In genomic region chrX:30713061-30713525, GRCh38 we compare ENCODE assay signal across 7 cellular contexts. TPM values are rescaled to one million over a fixed set of nuclear protein-coding genes. Genes with fewer than 3 reads are reported as not detected.
DNase-seq lines count a peak whose midpoint lies in the region; ATAC-seq and TF ChIP-seq lines count a peak whose summit lies in the region.

No MANE protein-coding gene starts in this region.

- H3K9me3 ChIP-seq in SJSA1 (replicated peaks) (no peaks in the 10 kb centered on the region), hepatocyte (ENCODE audit: low read depth) (no peaks in the 10 kb centered on the region)

- no peak overlapping the region for H2AFZ ChIP-seq in hepatocyte

- no peaks in the 10 kb centered on the region for H3K9me2 ChIP-seq in hepatocyte (replicated peaks; ENCODE audit: insufficient read depth)

- H3K27ac ChIP-seq in SJSA1: no peak overlapping the region
- H3K27ac ChIP-seq in hepatocyte: no peak overlapping the region

- no peaks in the 10 kb centered on the region for H3K79me2 ChIP-seq in hepatocyte

- 52% methylated on average over 5 of the region's 5 CpGs for WGBS in hepatocyte (ENCODE audit: low lambda C conversion rate, missing lambda C conversion rate)

- H3K4me2 ChIP-seq in hepatocyte: no peak overlapping the region

- peak; percentile 98 for ATAC-seq in GM21576 (IDR thresholded peaks at IDR 0.05; ENCODE audit: unreplicated experiment)

- H3K27me3 ChIP-seq in SJSA1 (replicated peaks) (no peaks in the 10 kb centered on the region), hepatocyte (no peaks in the 10 kb centered on the region)

- H3K4me3 ChIP-seq in GM12864 (ENCODE audit: low read depth, low read length) (no peak overlapping the region), SJSA1 (no peak overlapping the region), hepatocyte (no peak overlapping the region)

- H3K36me3 ChIP-seq in SJSA1 (no peaks in the 10 kb centered on the region), hepatocyte (replicated peaks; ENCODE audit: insufficient read depth, low read depth) (no peaks in the 10 kb centered on the region)

- H3K4me1 ChIP-seq in SJSA1 (replicated peaks): no peaks in the 10 kb centered on the region
- no peaks in the 10 kb centered on the region for H3K4me1 ChIP-seq in hepatocyte (ENCODE audit: insufficient read depth)

- H4K20me1 ChIP-seq in hepatocyte (ENCODE audit: insufficient read depth, poor library complexity, severe bottlenecking): no peaks in the 10 kb centered on the region

- peak; percentile 58 for DNase-seq in GM12864 (ENCODE audit: low read depth)
- DNase-seq in HT1080 (ENCODE audit: low read depth): peak; percentile 25
- DNase-seq in SJSA1 (ENCODE audit: low read depth in 1 of 2, low spot score in 2 of 2): peak; percentile 6 to 37
- DNase-seq in activated naive CD8-positive, alpha-beta T cell treated with anti-CD3 and anti-CD28 coated beads, Interleukin-2, amount 50 U/mL, for 16 hours (ENCODE audit: low read depth, low spot score): peak; percentile 1
- peak; percentile 71 for DNase-seq in hepatocyte (ENCODE audit: low spot score)
- peak; percentile 9 to 17 for DNase-seq in stimulated activated CD4-positive, alpha-beta T cell treated with anti-CD3 and anti-CD28 coated beads, Interleukin-1b, Interleukin-23, amount 100 ng/mL, for 4 hours (ENCODE audit: low read depth in 2 of 2)

- TF ChIP-seq CTCF in GM12864 (IDR thresholded peaks at IDR 0.05; ENCODE audit: low read depth, low read length, missing control alignments) (peak; percentile 35), hepatocyte (IDR thresholded peaks at IDR 0.05; ENCODE audit: poor library complexity) (peak; percentile 56)

RNA-seq across cellular contexts. Expression of gene GK, which starts 59.9 kb away (rescaled TPM):
- 5.6 and 7.8 TPM in 2 replicates for total RNA-seq in HT1080 (2014; rRNA removed; shearing (Covaris generic))
- 4.7 and 4.8 TPM in 2 replicates for polyA plus RNA-seq in HT1080 (2015; cell fraction: cytosol; rRNA removed)
- 11.2 and 18.2 TPM in 2 replicates for polyA plus RNA-seq in HT1080 (2015; cell fraction: nucleus; rRNA removed)
- 5.4 and 7.2 TPM in 2 replicates for total RNA-seq in SJSA1 (2014; rRNA removed; shearing (Covaris generic))
- total RNA-seq in hepatocyte: 29.9 and 30.3 TPM in 2 replicates
- 14.4 and 18.5 TPM in 2 replicates for polyA plus RNA-seq in hepatocyte

Comparison
In these comparisons a context has a peak if more than half of its experiments do, and no peak if none do; other contexts are left out.
1. DNase-seq: peak in every context shown above with its lines; median percentile 71 in hepatocyte; 58 in GM12864; 25 in HT1080; 22 in SJSA1; 13 in stimulated activated CD4-positive, alpha-beta T cell treated with anti-CD3 and anti-CD28 coated beads, Interleukin-1b, Interleukin-23, amount 100 ng/mL, for 4 hours; 1 in activated naive CD8-positive, alpha-beta T cell treated with anti-CD3 and anti-CD28 coated beads, Interleukin-2, amount 50 U/mL, for 16 hours.